ENCODE assay signal across 23 cellular contexts in the genomic region with DNA sequence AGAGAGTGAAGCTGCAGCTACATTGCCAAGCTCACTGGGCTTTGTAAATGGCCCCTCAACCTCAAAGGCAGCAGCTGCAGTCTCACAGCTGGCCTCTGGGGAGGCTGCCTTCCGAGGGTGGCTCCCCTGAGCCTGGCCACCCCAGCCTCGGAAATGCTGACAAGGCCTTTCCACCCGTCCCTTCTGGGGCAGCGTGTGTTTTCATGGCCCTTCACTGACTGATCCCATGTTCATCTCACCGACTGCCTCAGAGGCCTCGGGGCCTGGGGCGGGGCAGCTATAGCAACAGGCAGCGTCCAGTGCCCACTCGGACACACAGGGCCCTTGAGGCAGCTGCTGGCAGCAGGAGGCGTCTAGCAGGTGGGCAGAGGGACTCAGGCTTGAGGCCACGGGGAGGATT.
DNase-seq lines count a peak whose midpoint lies in the region; ATAC-seq, FAIRE-seq and TF ChIP-seq lines count a peak whose summit lies in the region.
"Had no signal": no experiment of that assay in that cellular context is flagged by ENCODE, and none has a peak within 500 bp of the region (broad histone marks: within the 10 kb centered on the region; RNA-seq: fewer than 3 reads in every experiment).

No MANE protein-coding gene starts in this region.

- H3K36me3 Mint-ChIP-seq in nephron (ENCODE audit: low read depth): no peaks in the 10 kb centered on the region
- H3K36me3 Mint-ChIP-seq: CD4-positive, CD25-positive, alpha-beta regulatory T cell; memory B cell; natural killer cell had no signal

- H2AFZ ChIP-seq in GM12878 (ENCODE audit: control insufficient read depth, low read depth, low read length): no peak overlapping the region

- peaks cover 26% of the 10 kb centered on the region for H3K27me3 Mint-ChIP-seq in nephron (ENCODE audit: low read depth)
- H3K27me3 Mint-ChIP-seq: CD4-positive, CD25-positive, alpha-beta regulatory T cell; memory B cell had no signal

- no peak for TF ChIP-seq POLR2A in GM12878 (IDR thresholded peaks at IDR 0.05; ENCODE audit: low read depth, low read length)
- TF ChIP-seq POLR2A in esophagus muscularis mucosa (IDR thresholded peaks at IDR 0.05; ENCODE audit: low read depth): no peak
- TF ChIP-seq POLR2A in testis (IDR thresholded peaks at IDR 0.05): no peak

- no peaks in the 10 kb centered on the region for H4K20me1 ChIP-seq in GM12878 (ENCODE audit: control insufficient read depth, insufficient read depth)

- H3K4me3 Mint-ChIP-seq in nephron: peak overlapping the region; percentile 17 to 37 (median 36)
- H3K4me3 Mint-ChIP-seq: CD4-positive, CD25-positive, alpha-beta regulatory T cell; memory B cell; natural killer cell had no signal

- SMC1A ChIA-PET in GM12878 (lab: Charles Lee; ENCODE audit: uncharacterized antibody, unreplicated experiment): interaction anchor here (0.7 kb wide), 1 partner anchor 13 kb away, joined by 3 read pairs; no protein-coding TSS in a partner anchor

- no peak for TF ChIP-seq EP300 in GM12878 (IDR thresholded peaks at IDR 0.05; ENCODE audit: borderline replicate concordance in 1 of 2, control insufficient read depth in 1 of 2, low read depth in 2 of 2, low read length in 2 of 2)
- TF ChIP-seq EP300 in esophagus muscularis mucosa (IDR thresholded peaks at IDR 0.05): no peak

- POLR2A ChIA-PET in GM12878 (lab: Charles Lee): no interaction called here

- H3K4me3 ChIP-seq in right atrium auricular region: no peak overlapping the region
- H3K4me3 ChIP-seq in GM12878: no peak overlapping the region
- H3K4me3 ChIP-seq in esophagus muscularis mucosa: no peak overlapping the region
- no peak overlapping the region for H3K4me3 ChIP-seq in testis
- H3K4me3 ChIP-seq: adrenal gland, HAP-1, transverse colon had no signal

- BruUV-seq in GM12878 (replicated peaks; lab: Mats Ljungman, UMichigan): no TSS peak

- in situ Hi-C loops in GM12878 (cut with MboI): no loop called here

- CTCF ChIA-PET in GM12878 (lab: Yijun Ruan, JAX): interaction anchor here (0.7 kb wide), 1 partner anchor 25 kb away, joined by 3 read pairs; no protein-coding TSS in a partner anchor

- no peaks in the 10 kb centered on the region for H3K36me3 ChIP-seq in right atrium auricular region
- H3K36me3 ChIP-seq in GM12878 (ENCODE audit: control insufficient read depth in 2 of 2, insufficient read depth in 2 of 2, low read length in 1 of 2): no peaks in the 10 kb centered on the region
- H3K36me3 ChIP-seq in esophagus muscularis mucosa: no peaks in the 10 kb centered on the region
- H3K36me3 ChIP-seq in testis (ENCODE audit: low read depth, missing control alignments): no peaks in the 10 kb centered on the region
- H3K36me3 ChIP-seq: adrenal gland, HAP-1, transverse colon had no signal

- H3K27ac Mint-ChIP-seq in nephron: peak overlapping the region; percentile 65 to 89 (median 76)
- H3K27ac Mint-ChIP-seq: memory B cell, natural killer cell had no signal

- FAIRE-seq in GM12878 (lab: Jason Lieb, UNC): no peak
- FAIRE-seq: islet of Langerhans had no signal

- intact Hi-C loops in Right ventricle myocardium superior (cut with DNase I): no loop called here
- intact Hi-C loops in GM12878 (cut with micrococcal nuclease; ENCODE audit: unreplicated experiment): no loop called here
- intact Hi-C loops in esophagus muscularis mucosa (cut with DNase I): no loop called here
- intact Hi-C loops in testis (cut with DNase I; ENCODE audit: low total_unique reads): no loop called here

- peak; percentile 36 for DNase-seq in Right ventricle myocardium superior
- DNase-seq in right atrium auricular region (ENCODE audit: low spot score): no peak
- no peak for DNase-seq in GM12878 (ENCODE audit: low read depth, low spot score)
- DNase-seq in esophagus muscularis mucosa (ENCODE audit: extremely low spot score): no peak
- no peak for DNase-seq in testis
- DNase-seq: adrenal gland; CD4-positive, CD25-positive, alpha-beta regulatory T cell; cerebellar nuclear complex; MV-4-11; natural killer cell; NCI-H1930; NCI-H446 treated with DMSO at 0.1 percent for 48 hours; PC-3; stimulated activated naive CD4-positive, alpha-beta T cell; transverse colon had no signal

- no peaks in the 10 kb centered on the region for H3K9me3 Mint-ChIP-seq in nephron
- H3K9me3 Mint-ChIP-seq: memory B cell, natural killer cell had no signal

- H3K9me3 ChIP-seq in right atrium auricular region (no peaks in the 10 kb centered on the region), GM12878 (replicated peaks; ENCODE audit: control insufficient read depth, insufficient read depth, low read length) (no peaks in the 10 kb centered on the region), esophagus muscularis mucosa (no peaks in the 10 kb centered on the region), testis (no peaks in the 10 kb centered on the region)
- H3K9me3 ChIP-seq: adrenal gland, HAP-1, transverse colon had no signal

- H3K4me1 ChIP-seq in right atrium auricular region (peaks cover 0 to 10% of the 10 kb centered on the region in 2 donors), GM12878 (ENCODE audit: control insufficient read depth, insufficient read depth, low read length) (no peaks in the 10 kb centered on the region), esophagus muscularis mucosa (peaks cover 5 to 23% (median 13%) of the 10 kb centered on the region in 4 donors), testis (peaks cover 24% of the 10 kb centered on the region)
- H3K4me1 ChIP-seq: adrenal gland had no signal

- no peak overlapping the region for H3K4me2 ChIP-seq in GM12878 (ENCODE audit: control insufficient read depth, insufficient read depth)

- RAD21 ChIA-PET in GM12878 (lab: Charles Lee; ENCODE audit: unreplicated experiment): no interaction called here

- peaks cover 80% of the 10 kb centered on the region for H3K4me1 Mint-ChIP-seq in nephron
- H3K4me1 Mint-ChIP-seq: CD4-positive, CD25-positive, alpha-beta regulatory T cell; memory B cell; natural killer cell had no signal

- ATAC-seq in Right ventricle myocardium superior (ENCODE audit: poor library complexity) (no peak), GM12878 (peak; percentile 53), GM18873 (IDR thresholded peaks at IDR 0.05; ENCODE audit: low FRiP score, unreplicated experiment) (no peak), GM21360 (IDR thresholded peaks at IDR 0.05; ENCODE audit: unreplicated experiment) (no peak)
- ATAC-seq: activated CD4-positive, CD25-positive, alpha-beta regulatory T cell treated with anti-CD3 and anti-CD28 coated beads, Interleukin-2, amount 50 U/mL, for 24 hours; natural killer cell; PC-3 had no signal

- TF ChIP-seq CTCF in right atrium auricular region (IDR thresholded peaks at IDR 0.05) (no peak), GM12878 (IDR thresholded peaks at IDR 0.05 in 2 of 3, conservative IDR thresholded peaks at IDR 0.05 in 1 of 3; ENCODE audit: control insufficient read depth in 2 of 3, extremely low read depth in 1 of 3, insufficient read depth in 1 of 3, low read depth in 3 of 3, low read length in 3 of 3) (0 out of 6 replicates have a peak, but pooled peaks of 1 of the 3 experiments have one; percentile 12), nephron (IDR thresholded peaks at IDR 0.05; ENCODE audit: unreplicated experiment in 3 of 3) (no peak), esophagus muscularis mucosa (IDR thresholded peaks at IDR 0.05) (no peak), testis (IDR thresholded peaks at IDR 0.05) (no peak)

- TF ChIP-seq RAD21 in GM12878 (IDR thresholded peaks at IDR 0.05; ENCODE audit: insufficient read depth, low read depth, low read length): no peak

- no peaks in the 10 kb centered on the region for H3K79me2 ChIP-seq in GM12878 (ENCODE audit: control insufficient read depth, insufficient read depth, low read length)

- no peak overlapping the region for H3K27ac ChIP-seq in right atrium auricular region
- no peak overlapping the region for H3K27ac ChIP-seq in GM12878 (ENCODE audit: control insufficient read depth, insufficient read depth)
- no peak overlapping the region for H3K27ac ChIP-seq in esophagus muscularis mucosa (replicated peaks in 1 of 4)
- no peak overlapping the region for H3K27ac ChIP-seq in testis
- H3K27ac ChIP-seq: adrenal gland, HL-60, transverse colon had no signal

- WGBS in GM12878 (ENCODE audit: insufficient coverage, insufficient replicate concordance, low lambda C conversion rate, missing lambda C conversion rate): 13% methylated on average over 11 of the region's 11 CpGs
- WGBS in esophagus muscularis mucosa: 79% methylated on average over 10 of the region's 11 CpGs
- WGBS in testis, 2 donors: 57 to 78% methylated on average over 8 to 11 of the region's 11 CpGs

- H3K27me3 ChIP-seq in right atrium auricular region (no peaks in the 10 kb centered on the region), GM12878 (replicated peaks in 1 of 2; ENCODE audit: control insufficient read depth in 2 of 2, insufficient read depth in 2 of 2, low read length in 1 of 2) (peaks cover 1 to 3% of the 10 kb centered on the region in 2 experiments; a peak in 2 of 4 replicates), esophagus muscularis mucosa (no peaks in the 10 kb centered on the region), testis (no peaks in the 10 kb centered on the region)
- H3K27me3 ChIP-seq: adrenal gland had no signal

- no peak overlapping the region for H3K9ac ChIP-seq in GM12878 (ENCODE audit: control insufficient read depth, insufficient read depth, low read length)

TF ChIP-seq in GM12878, 131 proteins besides CTCF, POLR2A, EP300 and RAD21 (continues in another document):
- TF ChIP-seq TCF3 (IDR thresholded peaks at IDR 0.05; ENCODE audit: borderline replicate concordance, insufficient read depth, low read depth, low read length) (no peak), YBX1 (IDR thresholded peaks at IDR 0.05) (no peak), FOXK2 (IDR thresholded peaks at IDR 0.05) (no peak), HCFC1 (IDR thresholded peaks at IDR 0.05; ENCODE audit: low read length) (no peak)
- TF ChIP-seq, protein P1, sequence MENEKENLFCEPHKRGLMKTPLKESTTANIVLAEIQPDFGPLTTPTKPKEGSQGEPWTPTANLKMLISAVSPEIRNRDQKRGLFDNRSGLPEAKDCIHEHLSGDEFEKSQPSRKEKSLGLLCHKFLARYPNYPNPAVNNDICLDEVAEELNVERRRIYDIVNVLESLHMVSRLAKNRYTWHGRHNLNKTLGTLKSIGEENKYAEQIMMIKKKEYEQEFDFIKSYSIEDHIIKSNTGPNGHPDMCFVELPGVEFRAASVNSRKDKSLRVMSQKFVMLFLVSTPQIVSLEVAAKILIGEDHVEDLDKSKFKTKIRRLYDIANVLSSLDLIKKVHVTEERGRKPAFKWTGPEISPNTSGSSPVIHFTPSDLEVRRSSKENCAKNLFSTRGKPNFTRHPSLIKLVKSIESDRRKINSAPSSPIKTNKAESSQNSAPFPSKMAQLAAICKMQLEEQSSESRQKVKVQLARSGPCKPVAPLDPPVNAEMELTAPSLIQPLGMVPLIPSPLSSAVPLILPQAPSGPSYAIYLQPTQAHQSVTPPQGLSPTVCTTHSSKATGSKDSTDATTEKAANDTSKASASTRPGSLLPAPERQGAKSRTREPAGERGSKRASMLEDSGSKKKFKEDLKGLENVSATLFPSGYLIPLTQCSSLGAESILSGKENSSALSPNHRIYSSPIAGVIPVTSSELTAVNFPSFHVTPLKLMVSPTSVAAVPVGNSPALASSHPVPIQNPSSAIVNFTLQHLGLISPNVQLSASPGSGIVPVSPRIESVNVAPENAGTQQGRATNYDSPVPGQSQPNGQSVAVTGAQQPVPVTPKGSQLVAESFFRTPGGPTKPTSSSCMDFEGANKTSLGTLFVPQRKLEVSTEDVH (IDR thresholded peaks at IDR 0.05; ENCODE audit: low read depth, partially characterized antibody): no peak
